7 cellular contexts compared by ENCODE assay signal in the genomic region with DNA sequence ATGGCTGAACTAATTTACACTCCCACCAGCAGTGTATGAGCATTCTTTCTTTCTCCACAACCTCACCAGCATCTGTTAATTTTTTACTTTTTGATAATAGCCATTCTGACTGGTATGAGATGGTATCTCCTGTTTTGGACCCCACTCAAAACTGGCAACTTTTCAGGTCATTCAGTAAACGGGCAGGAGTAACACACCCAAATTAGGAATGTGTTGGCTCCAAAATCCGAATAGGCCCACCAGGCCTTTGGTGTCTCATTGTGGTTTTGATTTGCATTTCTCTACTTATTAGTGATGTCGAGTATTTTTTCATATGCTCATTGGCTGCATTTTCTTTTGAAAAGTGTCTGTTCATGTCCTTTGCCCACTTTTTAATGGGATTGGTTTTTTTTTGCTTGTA.
"Had no signal": no experiment of that assay in that cellular context is flagged by ENCODE, and none has a peak within 500 bp of the region (broad histone marks: within the 10 kb centered on the region; RNA-seq: fewer than 3 reads in every experiment).

No MANE protein-coding gene starts in this region.

- H3K36me3 ChIP-seq: HAP-1 had no signal

- H3K4me3 ChIP-seq: GM23248, HAP-1 had no signal

- DNase-seq: GM23248, GOT3, H7, HFFc6, KBM-7 had no signal

- H3K27ac ChIP-seq: GM23248, HL-60 had no signal

- H3K4me1 ChIP-seq: HAP-1 had no signal

- H3K9me3 ChIP-seq: HAP-1 had no signal
